ENCODE assay signal across 8 cellular contexts in the genomic region with DNA sequence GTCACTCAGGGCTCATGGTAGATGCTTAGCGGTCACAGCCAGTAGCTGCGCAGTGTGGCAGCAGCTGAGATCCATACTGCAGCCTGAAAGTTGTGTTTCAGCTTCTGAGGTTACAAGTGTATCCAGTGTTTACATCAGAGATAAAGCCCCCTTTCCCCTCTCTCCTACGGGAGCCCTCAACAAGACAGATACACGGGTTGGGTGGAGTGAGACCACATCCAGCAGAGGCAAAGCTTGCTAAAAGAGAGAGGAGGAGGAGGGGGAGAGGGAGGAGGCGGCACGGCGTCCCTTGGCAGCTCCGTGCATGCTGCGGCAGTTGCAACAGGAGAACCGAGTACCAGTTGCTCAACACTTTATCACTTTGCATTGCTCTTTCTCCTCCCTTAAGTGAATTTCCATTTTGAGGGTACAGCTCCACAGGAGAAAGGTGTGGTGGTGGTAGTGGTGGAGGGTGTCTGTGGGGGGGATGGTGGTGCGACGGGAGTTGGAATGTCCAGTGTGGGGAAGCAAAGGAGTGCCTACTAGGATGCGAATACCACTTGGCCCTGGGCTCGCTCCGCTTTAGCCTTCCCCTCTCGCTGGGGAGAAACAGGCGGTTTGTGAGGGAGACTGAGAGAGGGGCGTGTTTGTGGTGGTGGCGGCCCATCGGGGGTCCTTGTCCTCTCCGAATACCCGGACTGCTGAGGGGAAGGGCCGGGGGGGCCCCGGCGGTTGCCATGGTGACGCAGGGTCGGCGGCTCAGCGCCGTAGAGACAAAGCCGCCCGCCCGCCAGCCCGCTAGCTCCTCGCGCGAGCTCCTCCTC. TPM values are rescaled to one million over a fixed set of nuclear protein-coding genes. Genes with fewer than 3 reads are reported as not detected.
DNase-seq lines count a peak whose midpoint lies in the region; ATAC-seq and TF ChIP-seq lines count a peak whose summit lies in the region.

No MANE protein-coding gene starts in this region.

- H3K4me2 ChIP-seq in mesenchymal stem cell (ENCODE audit: low read length, poor library complexity, severe bottlenecking): peak overlapping the region; percentile 87

- no peaks in the 10 kb centered on the region for H3K9me3 Mint-ChIP-seq in type B pancreatic cell

- peaks cover 3% of the 10 kb centered on the region for H3K4me1 ChIP-seq in mesenchymal stem cell (ENCODE audit: control insufficient read depth, insufficient read depth, low read depth, low read length)

- H2BK12ac ChIP-seq in mesenchymal stem cell (ENCODE audit: low read length in 2 of 2): peak overlapping the region in 1 of 2 experiments; percentile 2

- H3K23ac ChIP-seq in mesenchymal stem cell (ENCODE audit: low read length in 2 of 2): no peak overlapping the region

- peak overlapping the region; percentile 81 for H4K8ac ChIP-seq in mesenchymal stem cell (ENCODE audit: low read length)

- peak overlapping the region; percentile 75 to 90 for H3K4me3 ChIP-seq in mesenchymal stem cell (ENCODE audit: insufficient read depth in 1 of 2, low read depth in 1 of 2, low read length in 2 of 2)

- no peaks in the 10 kb centered on the region for H3K36me3 ChIP-seq in mesenchymal stem cell (ENCODE audit: control insufficient read depth in 1 of 2, insufficient read depth in 2 of 2, low read depth in 1 of 2, low read length in 2 of 2)

- H2BK5ac ChIP-seq in mesenchymal stem cell (ENCODE audit: low read depth, low read length, poor library complexity, severe bottlenecking): peak overlapping the region; percentile 77

- peak; percentile 22 for TF ChIP-seq CTCF in type B pancreatic cell (conservative IDR thresholded peaks at IDR 0.05)

- peak overlapping the region; percentile 94 for H3K4me3 Mint-ChIP-seq in type B pancreatic cell

- H3K4me1 Mint-ChIP-seq in type B pancreatic cell (ENCODE audit: unreplicated experiment): peaks cover 16% of the 10 kb centered on the region

- no peaks in the 10 kb centered on the region for H3K36me3 Mint-ChIP-seq in type B pancreatic cell

- no peak overlapping the region for H2BK120ac ChIP-seq in mesenchymal stem cell (ENCODE audit: low read depth, low read length)

- H3K27me3 Mint-ChIP-seq in type B pancreatic cell: peaks cover 54% of the 10 kb centered on the region

- peak overlapping the region; percentile 86 for H4K91ac ChIP-seq in mesenchymal stem cell (ENCODE audit: low read length)

- no peaks in the 10 kb centered on the region for H3K9me3 ChIP-seq in mesenchymal stem cell (ENCODE audit: control insufficient read depth, low read length)

- H3K14ac ChIP-seq in mesenchymal stem cell (ENCODE audit: low read length in 2 of 2): no peak overlapping the region

- H3K27ac ChIP-seq in mesenchymal stem cell (ENCODE audit: low read length, poor library complexity, severe bottlenecking): peak overlapping the region; percentile 76

- peak overlapping the region; percentile 83 for H3K27ac Mint-ChIP-seq in type B pancreatic cell

- H2AK5ac ChIP-seq in mesenchymal stem cell (ENCODE audit: low read length, severe bottlenecking): no peak overlapping the region

- no peaks in the 10 kb centered on the region for H3K27me3 ChIP-seq in mesenchymal stem cell (ENCODE audit: control insufficient read depth in 1 of 2, insufficient read depth in 1 of 2, low read length in 2 of 2)

- peak overlapping the region; percentile 76 for H2BK15ac ChIP-seq in mesenchymal stem cell (ENCODE audit: low read depth, poor library complexity, severe bottlenecking)

- peak overlapping the region; percentile 48 for H2AFZ ChIP-seq in mesenchymal stem cell (ENCODE audit: low read depth, low read length)

- DNase-seq in GM03348 (ENCODE audit: low spot score) (peak; percentile 48), NCI-H1092 (lab: John Stamatoyannopoulos, UW) (peak; percentile 24), T-helper 22 cell (ENCODE audit: low read depth) (peak; percentile 25), ecto neural progenitor cell (ENCODE audit: low spot score) (peak; percentile 88), mesenchymal stem cell (peak; percentile 78), type B pancreatic cell (ENCODE audit: extremely low spot score, unreplicated experiment) (peak; percentile 76)

- 0% methylated on average over 13 of the region's 37 CpGs for WGBS in mesenchymal stem cell

- H3K4ac ChIP-seq in mesenchymal stem cell (ENCODE audit: low read depth in 1 of 2, low read length in 2 of 2): peak overlapping the region; percentile 13 to 51

- ATAC-seq in GM21367 (IDR thresholded peaks at IDR 0.05; ENCODE audit: unreplicated experiment): no peak
- no peak for ATAC-seq in GM21423 (IDR thresholded peaks at IDR 0.05; ENCODE audit: unreplicated experiment)

- peak overlapping the region; percentile 90 for H3K9ac ChIP-seq in mesenchymal stem cell (ENCODE audit: low read length)

- H3K18ac ChIP-seq in mesenchymal stem cell (ENCODE audit: low read depth in 1 of 2, low read length in 2 of 2): peak overlapping the region; percentile 25 to 85

- no peaks in the 10 kb centered on the region for H3K79me1 ChIP-seq in mesenchymal stem cell (replicated peaks; ENCODE audit: low read length, poor library complexity, severe bottlenecking)

RNA-seq across cellular contexts. Expression of a gene that starts 0.4 kb away (rescaled TPM):
- polyA plus RNA-seq in mesenchymal stem cell (2013, experiment 1 of 2): 2.3 TPM
- 2.5 TPM for polyA plus RNA-seq in mesenchymal stem cell (2013, experiment 2 of 2)
- total RNA-seq in type B pancreatic cell (ENCODE audit: low replicate concordance): 2.8 and 12.3 TPM in 2 replicates

Comparison
In these comparisons a context has a peak if more than half of its experiments do, and no peak if none do; other contexts are left out.
1. DNase-seq: peak in every context shown above with its lines; median percentile 88 in ecto neural progenitor cell; 78 in mesenchymal stem cell; 76 in type B pancreatic cell; 48 in GM03348; 25 in T-helper 22 cell; 24 in NCI-H1092.